In the genomic region with DNA sequence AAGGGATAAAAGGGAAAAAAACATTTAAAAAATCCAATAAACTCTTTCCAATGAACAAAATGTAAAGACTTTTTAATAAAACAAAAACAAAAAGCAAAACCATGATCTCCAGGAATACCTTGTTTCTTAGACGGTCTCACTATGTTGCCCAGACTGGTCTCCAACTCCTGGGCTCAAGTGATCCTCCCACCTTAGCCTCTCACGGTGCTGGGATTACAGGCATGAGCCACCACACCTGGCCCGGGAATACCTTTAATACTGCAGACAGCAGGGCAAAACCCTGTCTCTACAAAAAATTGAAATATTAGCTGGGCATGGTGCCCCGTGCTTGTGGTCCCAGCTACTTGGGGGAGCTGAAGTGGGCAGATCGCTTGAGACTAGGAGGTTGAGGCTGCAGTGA, we compare ENCODE assay signal across 22 cellular contexts. TPM values are rescaled to one million over a fixed set of nuclear protein-coding genes. Genes with fewer than 3 reads are reported as not detected.
DNase-seq lines count a peak whose midpoint lies in the region; ATAC-seq and TF ChIP-seq lines count a peak whose summit lies in the region.
"Had no signal": no experiment of that assay in that cellular context is flagged by ENCODE, and none has a peak within 500 bp of the region (broad histone marks: within the 10 kb centered on the region; RNA-seq: fewer than 3 reads in every experiment).

No MANE protein-coding gene starts in this region.

- TF ChIP-seq CTCF in RWPE1 (conservative IDR thresholded peaks at IDR 0.05; ENCODE audit: low read depth) (no peak), mucosa of descending colon (IDR thresholded peaks at IDR 0.05) (no peak), tibial nerve (IDR thresholded peaks at IDR 0.05) (no peak), osteoblast (IDR thresholded peaks at IDR 0.05; ENCODE audit: extremely low read depth, low read depth, low read length) (no peak)

- TF ChIP-seq POLR2A in tibial nerve (IDR thresholded peaks at IDR 0.05), result no peak

- H3K4me1 ChIP-seq in mucosa of descending colon (ENCODE audit: low read depth), result peaks cover 7% of the 10 kb centered on the region
- no peaks in the 10 kb centered on the region for H3K4me1 ChIP-seq in tibial nerve
- H3K4me1 ChIP-seq in osteoblast (ENCODE audit: insufficient read depth, low read length), result no peaks in the 10 kb centered on the region
- H3K4me1 ChIP-seq: HAP-1 had no signal

- 89% methylated on average over 5 of the region's 5 CpGs for WGBS in tibial nerve, 2 donors

- no peak for DNase-seq in RWPE1 (ENCODE audit: low spot score)
- DNase-seq in epithelial cell of prostate (ENCODE audit: low read depth, low spot score), result no peak
- DNase-seq in mucosa of descending colon, result no peak
- DNase-seq in tibial nerve (ENCODE audit: low spot score in 2 of 2), result no peak
- no peak for DNase-seq in activated naive CD4-positive, alpha-beta T cell treated with anti-CD3 and anti-CD28 coated beads, Interleukin-2, amount 50 U/mL, for 72 hours (ENCODE audit: low spot score in 2 of 2)
- no peak for DNase-seq in osteoblast (ENCODE audit: insufficient read length, low spot score, missing footprints)
- DNase-seq: CD4-positive, alpha-beta memory T cell; DMS 273 treated with DMSO at 0.1 percent for 48 hours; DMS79; EL; GDM1; GOT3; Kasumi-1; MG63; NCI-H2029 treated with DMSO at 0.1 percent for 48 hours; NCI-H446 treated with DMSO at 0.1 percent for 48 hours; NCI-H526; RPMI8226; SHP77 treated with DMSO at 0.1 percent for 48 hours had no signal

- no peaks in the 10 kb centered on the region for H3K36me3 ChIP-seq in mucosa of descending colon (ENCODE audit: low read depth)
- H3K36me3 ChIP-seq in tibial nerve, result no peaks in the 10 kb centered on the region
- no peaks in the 10 kb centered on the region for H3K36me3 ChIP-seq in osteoblast (ENCODE audit: insufficient read depth, low read length)
- H3K36me3 ChIP-seq: HAP-1, MG63 had no signal

- no peaks in the 10 kb centered on the region for H3K36me3 Mint-ChIP-seq in activated naive CD4-positive, alpha-beta T cell treated with anti-CD3 and anti-CD28 coated beads, Interleukin-2, amount 50 U/mL, for 72 hours
- H3K36me3 Mint-ChIP-seq: CD4-positive, alpha-beta memory T cell had no signal

- no peak overlapping the region for H3K4me3 ChIP-seq in mucosa of descending colon
- no peak overlapping the region for H3K4me3 ChIP-seq in tibial nerve
- H3K4me3 ChIP-seq in osteoblast (ENCODE audit: insufficient read depth, low read length), result no peak overlapping the region
- H3K4me3 ChIP-seq: HAP-1, K562, MG63 had no signal

- no peaks in the 10 kb centered on the region for H3K9me3 Mint-ChIP-seq in activated naive CD4-positive, alpha-beta T cell treated with anti-CD3 and anti-CD28 coated beads, Interleukin-2, amount 50 U/mL, for 72 hours
- H3K9me3 Mint-ChIP-seq: CD4-positive, alpha-beta memory T cell had no signal

- no peak overlapping the region for H2AFZ ChIP-seq in osteoblast (ENCODE audit: low read length)

- TF ChIP-seq EP300 in tibial nerve (IDR thresholded peaks at IDR 0.05), result no peak

- peak overlapping the region; percentile 55 for H3K27ac ChIP-seq in RWPE1
- peak overlapping the region; percentile 86 for H3K27ac ChIP-seq in epithelial cell of prostate
- no peak overlapping the region for H3K27ac ChIP-seq in tibial nerve
- H3K27ac ChIP-seq in osteoblast (ENCODE audit: low read depth, low read length), result no peak overlapping the region

- H3K27me3 ChIP-seq in tibial nerve (no peaks in the 10 kb centered on the region), osteoblast (ENCODE audit: insufficient read depth, low read length) (peaks cover 6% of the 10 kb centered on the region)

- H3K4me2 ChIP-seq in osteoblast (ENCODE audit: insufficient read depth, low read length), result no peak overlapping the region

- H3K27ac Mint-ChIP-seq in activated naive CD4-positive, alpha-beta T cell treated with anti-CD3 and anti-CD28 coated beads, Interleukin-2, amount 50 U/mL, for 72 hours, result no peak overlapping the region
- H3K27ac Mint-ChIP-seq: CD4-positive, alpha-beta memory T cell had no signal

- CTCF ChIA-PET in RWPE1 (lab: Yijun Ruan, JAX), result no interaction called here

- no peaks in the 10 kb centered on the region for H3K79me2 ChIP-seq in osteoblast (ENCODE audit: insufficient read depth, low read length)

- peak; percentile 30 for ATAC-seq in mucosa of descending colon
- no peak for ATAC-seq in activated naive CD4-positive, alpha-beta T cell treated with anti-CD3 and anti-CD28 coated beads, Interleukin-2, amount 50 U/mL, for 72 hours
- no peak for ATAC-seq in HG02840 (IDR thresholded peaks at IDR 0.05; ENCODE audit: low FRiP score, unreplicated experiment)
- ATAC-seq: K562 had no signal

- H3K9me3 ChIP-seq in mucosa of descending colon (no peaks in the 10 kb centered on the region), tibial nerve (no peaks in the 10 kb centered on the region), osteoblast (ENCODE audit: low read depth, low read length) (no peaks in the 10 kb centered on the region)
- H3K9me3 ChIP-seq: HAP-1, MG63 had no signal

- H4K20me1 ChIP-seq in osteoblast (ENCODE audit: insufficient read depth, low read length), result no peaks in the 10 kb centered on the region

- intact Hi-C loops in mucosa of descending colon (cut with DNase I, micrococcal nuclease), result no loop called here

- POLR2A ChIA-PET in RWPE1 (lab: Yijun Ruan, JAX; ENCODE audit: low non-redundant PET), result no interaction called here

RNA-seq across cellular contexts. Expression of gene RNF43, which starts 7.9 kb away (rescaled TPM):
- total RNA-seq in mucosa of descending colon (10 to 100 TPM; 24.2 to 68.5 (median 37.7) TPM), tibial nerve (under 1 TPM; under 0.01 to 0.66 (median 0.50) TPM), osteoblast (under 0.01 TPM in 2 replicates)
- total RNA-seq in activated naive CD4-positive, alpha-beta T cell treated with anti-CD3 and anti-CD28 coated beads, Interleukin-2, amount 50 U/mL, for 72 hours, result 1 to 10 TPM; 2.5 to 2.9 TPM

RNA-seq across cellular contexts. Expression of gene SUPT4H1, which starts 57.4 kb away (rescaled TPM):
- total RNA-seq in mucosa of descending colon (10 to 100 TPM; 57.9 to 79.5 (median 68.9) TPM), tibial nerve (10 to 100 TPM; 34.5 to 38.0 (median 35.2) TPM), osteoblast (49.9 and 60.7 TPM in 2 replicates)
- total RNA-seq in activated naive CD4-positive, alpha-beta T cell treated with anti-CD3 and anti-CD28 coated beads, Interleukin-2, amount 50 U/mL, for 72 hours, result 100 to 1,000 TPM; 105 to 141 TPM

Comparison
In these comparisons a context has a peak if more than half of its experiments do, and no peak if none do; other contexts are left out.
1. H3K27ac ChIP-seq: peak in RWPE1 (single experiment) and epithelial cell of prostate (single experiment); none in tibial nerve (0 of 4) and osteoblast (single experiment).
2. RNA of gene RNF43, which starts 7.9 kb away (total RNA-seq): 24.2 to 68.5 TPM in mucosa of descending colon; 2.5 to 2.9 TPM in activated naive CD4-positive, alpha-beta T cell treated with anti-CD3 and anti-CD28 coated beads, Interleukin-2, amount 50 U/mL, for 72 hours, under 0.01 to 0.66 TPM in tibial nerve and under 0.01 TPM in osteoblast; every median in the first group is over 4 times any median in the second.